Comparison of ENCODE assay signal across 8 cellular contexts in genomic region chr12:118376089-118377004, GRCh38. TPM values are rescaled to one million over a fixed set of nuclear protein-coding genes. Genes with fewer than 3 reads are reported as not detected.
DNase-seq lines count a peak whose midpoint lies in the region; ATAC-seq and TF ChIP-seq lines count a peak whose summit lies in the region.

Gene SUDS3, plus strand, starts transcription at chr12:118376555. Its CDS starts 137 bp downstream, at chr12:118376692.

- TF ChIP-seq CTCF in 22Rv1 (IDR thresholded peaks at IDR 0.05) (peak; percentile 99), OCI-LY3 (IDR thresholded peaks at IDR 0.05; ENCODE audit: low read depth, low read length) (peak; percentile 91)

- H3K36me3 ChIP-seq in HUES64 (ENCODE audit: insufficient read depth, low read length), result peaks cover 19% of the 10 kb centered on the region
- H3K36me3 ChIP-seq in OCI-LY3 (replicated peaks; ENCODE audit: low read depth, low read length), result peaks cover 11% of the 10 kb centered on the region

- H3K9me3 ChIP-seq in HUES64 (ENCODE audit: insufficient read depth, low read depth, low read length), result no peaks in the 10 kb centered on the region
- H3K9me3 ChIP-seq in OCI-LY3 (ENCODE audit: insufficient read depth, low read length), result no peaks in the 10 kb centered on the region

- WGBS in HUES64, result under 1% methylated on average over 94 of the region's 102 CpGs

- peaks cover 21% of the 10 kb centered on the region for H3K79me2 ChIP-seq in OCI-LY3 (ENCODE audit: low read length)

- in situ Hi-C loops in endometrial microvascular endothelial cells (cut with HindIII; ENCODE audit: inconsistent ontology term, low pct_unique_long_range_greater_than_20kb, low sequenced_read_pairs), result loop anchor here (10.0 kb wide), 1 partner anchor 192 kb away; no protein-coding TSS in a partner anchor

- DNase-seq in activated CD8-positive, alpha-beta memory T cell treated with anti-CD3 and anti-CD28 coated beads, Interleukin-2, amount 50 U/mL, for 48 hours, result peak; percentile 98
- peak; percentile 97 for DNase-seq in mesenteric fat pad (ENCODE audit: low spot score)
- DNase-seq in stimulated activated CD8-positive, alpha-beta memory T cell treated with anti-CD3 and anti-CD28 coated beads, Interleukin-15, amount 100 ng/mL, for 1 hour (ENCODE audit: low read depth), result peak; percentile 92

- H3K9ac ChIP-seq in HUES64 (ENCODE audit: low read depth, low read length) (peak within 1 kb of the TSS; percentile 93), OCI-LY3 (ENCODE audit: low read length) (peak within 1 kb of the TSS; percentile 89)

- peaks cover 8% of the 10 kb centered on the region; the same call in 1 of the 2 replicates for H3K4me1 ChIP-seq in HUES64 (ENCODE audit: insufficient read depth, low read length)
- peaks cover 24% of the 10 kb centered on the region for H3K4me1 ChIP-seq in OCI-LY3 (ENCODE audit: low read length)

- peak within 1 kb of the TSS; percentile 94 for H2AFZ ChIP-seq in OCI-LY3 (ENCODE audit: low read depth, low read length)

- peaks cover 7% of the 10 kb centered on the region for H3K27me3 ChIP-seq in HUES64 (ENCODE audit: insufficient read depth, low read length)
- H3K27me3 ChIP-seq in OCI-LY3 (ENCODE audit: low read depth, low read length), result peaks cover 1% of the 10 kb centered on the region; the same call in 1 of the 2 replicates

- peaks cover 5% of the 10 kb centered on the region; the same call in 1 of the 2 replicates for H4K20me1 ChIP-seq in OCI-LY3 (ENCODE audit: insufficient read depth, low read length)

- peak; percentile 27 for ATAC-seq in GM18511 (IDR thresholded peaks at IDR 0.05; ENCODE audit: unreplicated experiment)

- peak within 1 kb of the TSS; percentile 95 for H3K27ac ChIP-seq in 22Rv1
- peak within 1 kb of the TSS; percentile 96 for H3K27ac ChIP-seq in HUES64 (ENCODE audit: low read depth, low read length)
- peak within 1 kb of the TSS; percentile 84 for H3K27ac ChIP-seq in OCI-LY3 (ENCODE audit: low read length)

- H3K4me3 ChIP-seq in HUES64 (ENCODE audit: low read length), result peak within 1 kb of the TSS; percentile 91
- H3K4me3 ChIP-seq in OCI-LY3 (ENCODE audit: low read length), result peak within 1 kb of the TSS; percentile 98

- H3K4me2 ChIP-seq in OCI-LY3 (ENCODE audit: low read length), result peak within 1 kb of the TSS; percentile 98

RNA-seq across cellular contexts. Expression of gene SUDS3, which starts in this region (rescaled TPM):
- polyA plus RNA-seq in HUES64 (2013, experiment 1 of 2), result 24.5 TPM
- 27.8 TPM for polyA plus RNA-seq in HUES64 (2013, experiment 2 of 2)
- total RNA-seq in endometrial microvascular endothelial cells (ENCODE audit: inconsistent ontology term), result 17.7 TPM
- total RNA-seq in mesenteric fat pad, result 22.7 TPM

Comparison
In these comparisons a context has a peak if more than half of its experiments do, and no peak if none do; other contexts are left out.
1. Peak in every context shown above with its lines: DNase-seq, ATAC-seq, H3K4me3 ChIP-seq and H3K27ac ChIP-seq.